18 cellular contexts compared by ENCODE assay signal in genomic region chr16:23959801-23960072, GRCh38.
DNase-seq lines count a peak whose midpoint lies in the region; ATAC-seq and TF ChIP-seq lines count a peak whose summit lies in the region.
"Had no signal": no experiment of that assay in that cellular context is flagged by ENCODE, and none has a peak within 500 bp of the region (broad histone marks: within the 10 kb centered on the region; RNA-seq: fewer than 3 reads in every experiment).

No MANE protein-coding gene starts in this region.

- DNase-seq in activated naive CD4-positive, alpha-beta T cell treated with anti-CD3 and anti-CD28 coated beads, Interleukin-2, amount 50 U/mL, for 16 hours: no peak
- DNase-seq in activated B cell treated with CpG ODN at 0.5 μM for 24 hours (no peak), islet precursor cell (peak; percentile 22), ureter (ENCODE audit: low spot score) (peak; percentile 19), occipital lobe (lab: John Stamatoyannopoulos, UW) (no peak), SW 1271 (lab: John Stamatoyannopoulos, UW) (no peak)
- DNase-seq: Caco-2; EL; NCI-H1092; PC-3; SIG-M5; stimulated activated naive CD4-positive, alpha-beta T cell treated with Interleukin-2 at 50 U/mL for 16 hours; upper lobe of left lung had no signal

- intact Hi-C loops in activated B cell treated with CpG ODN at 0.5 μM for 24 hours (cut with micrococcal nuclease): loop anchor here (1.0 to 2.0 kb wide), 2 partner anchors 9 to 55 kb away; no protein-coding TSS in a partner anchor

- H3K9me3 Mint-ChIP-seq in activated naive CD4-positive, alpha-beta T cell treated with anti-CD3 and anti-CD28 coated beads, Interleukin-2, amount 50 U/mL, for 24 hours: peaks cover 4% of the 10 kb centered on the region
- H3K9me3 Mint-ChIP-seq in activated B cell treated with CpG ODN at 0.5 μM for 24 hours: no peaks in the 10 kb centered on the region
- H3K9me3 Mint-ChIP-seq: mesothelial cell of epicardium, WTC11 had no signal

- peak overlapping the region; percentile 79 for H3K4me3 Mint-ChIP-seq in activated naive CD4-positive, alpha-beta T cell treated with anti-CD3 and anti-CD28 coated beads, Interleukin-2, amount 50 U/mL, for 24 hours
- H3K4me3 Mint-ChIP-seq in activated B cell treated with CpG ODN at 0.5 μM for 24 hours: peak overlapping the region; percentile 55
- H3K4me3 Mint-ChIP-seq: mesothelial cell of epicardium, WTC11 had no signal

- no peak for TF ChIP-seq CTCF in activated B cell treated with CpG ODN at 0.5 μM for 24 hours (IDR thresholded peaks at IDR 0.05)

- H3K27ac Mint-ChIP-seq in activated naive CD4-positive, alpha-beta T cell treated with anti-CD3 and anti-CD28 coated beads, Interleukin-2, amount 50 U/mL, for 24 hours: peak overlapping the region; percentile 97
- H3K27ac Mint-ChIP-seq in activated B cell treated with CpG ODN at 0.5 μM for 24 hours: peak overlapping the region; percentile 87
- H3K27ac Mint-ChIP-seq: mesothelial cell of epicardium, WTC11 had no signal

- CTCF ChIA-PET in activated B cell treated with CpG ODN at 0.5 μM for 24 hours (lab: Charles Lee): interaction anchor here (0.8 to 1.6 kb wide), 4 partner anchors 50 to 157 kb away, joined by 3 to 10 read pairs (median 4); no protein-coding TSS in a partner anchor

- POLR2A ChIA-PET in activated B cell treated with CpG ODN at 0.5 μM for 24 hours (lab: Charles Lee): interaction anchor here (0.5 to 2.6 kb wide), 5 partner anchors 10 to 277 kb away, joined by 3 to 15 read pairs (median 4); no protein-coding TSS in a partner anchor

- H3K36me3 Mint-ChIP-seq in activated naive CD4-positive, alpha-beta T cell treated with anti-CD3 and anti-CD28 coated beads, Interleukin-2, amount 50 U/mL, for 24 hours: peaks cover 4% of the 10 kb centered on the region
- peaks cover 24% of the 10 kb centered on the region for H3K36me3 Mint-ChIP-seq in activated B cell treated with CpG ODN at 0.5 μM for 24 hours (ENCODE audit: low read depth)
- H3K36me3 Mint-ChIP-seq: mesothelial cell of epicardium, WTC11 had no signal

- no peak for ATAC-seq in activated B cell treated with CpG ODN at 0.5 μM for 24 hours (ENCODE audit: low read depth)
- no peak for ATAC-seq in HG02759 (IDR thresholded peaks at IDR 0.05; ENCODE audit: unreplicated experiment)
- ATAC-seq: HCT116, PC-3, WTC11 had no signal

- peaks cover 85% of the 10 kb centered on the region for H3K4me1 Mint-ChIP-seq in activated naive CD4-positive, alpha-beta T cell treated with anti-CD3 and anti-CD28 coated beads, Interleukin-2, amount 50 U/mL, for 24 hours
- peaks cover 88% of the 10 kb centered on the region for H3K4me1 Mint-ChIP-seq in activated B cell treated with CpG ODN at 0.5 μM for 24 hours
- H3K4me1 Mint-ChIP-seq: mesothelial cell of epicardium had no signal

- H3K27me3 Mint-ChIP-seq in activated naive CD4-positive, alpha-beta T cell treated with anti-CD3 and anti-CD28 coated beads, Interleukin-2, amount 50 U/mL, for 24 hours: no peaks in the 10 kb centered on the region
- H3K27me3 Mint-ChIP-seq in activated B cell treated with CpG ODN at 0.5 μM for 24 hours: no peaks in the 10 kb centered on the region

Comparison
In these comparisons a context has a peak if more than half of its experiments do, and no peak if none do; other contexts are left out.
1. DNase-seq: peak in islet precursor cell (single experiment) and ureter (single experiment); none in activated naive CD4-positive, alpha-beta T cell treated with anti-CD3 and anti-CD28 coated beads, Interleukin-2, amount 50 U/mL, for 16 hours (single experiment), activated B cell treated with CpG ODN at 0.5 μM for 24 hours (single experiment), occipital lobe (single experiment) and SW 1271 (0 of 2).